Comparison of ENCODE assay signal across 31 cellular contexts in the genomic region with DNA sequence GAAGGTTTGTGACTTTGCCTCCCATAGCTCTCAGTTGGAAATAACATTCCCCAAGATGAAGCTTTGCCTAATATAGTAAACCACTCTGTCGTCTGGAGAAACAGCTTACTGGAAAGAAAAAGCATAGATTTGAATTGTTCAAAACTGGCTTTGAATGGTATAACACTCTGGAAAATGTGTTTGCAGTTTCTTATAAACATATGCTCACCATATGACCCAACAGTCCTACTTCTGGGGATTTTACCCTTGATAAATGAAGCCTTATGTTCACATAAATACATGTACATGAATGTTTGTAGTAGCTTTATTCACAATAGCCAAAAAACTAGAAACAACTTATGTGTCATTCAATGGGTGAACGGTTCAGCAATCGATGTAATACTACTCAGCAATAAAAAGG. TPM values are rescaled to one million over a fixed set of nuclear protein-coding genes. Genes with fewer than 3 reads are reported as not detected.
"Had no signal": no experiment of that assay in that cellular context is flagged by ENCODE, and none has a peak within 500 bp of the region (broad histone marks: within the 10 kb centered on the region; RNA-seq: fewer than 3 reads in every experiment).

No MANE protein-coding gene starts in this region.

- H3K4me3 ChIP-seq: cardiac muscle cell, K562, PC-9 had no signal

- H2AFZ ChIP-seq: PC-9 had no signal

- H3K27ac ChIP-seq: cardiac muscle cell, PC-9, VCaP had no signal

- H3K4me2 ChIP-seq: PC-9 had no signal

- ATAC-seq: K562 had no signal

- H3K36me3 ChIP-seq: cardiac muscle cell had no signal

- FAIRE-seq: K562 had no signal

- DNase-seq: activated B cell treated with CpG ODN at 0.5 μM for 24 hours; activated CD4-positive, alpha-beta memory T cell treated with anti-CD3 and anti-CD28 coated beads for 36 hours; activated CD4-positive, alpha-beta T cell treated with anti-CD3 and anti-CD28 coated beads for 4 hours; activated CD4-positive, alpha-beta T cell treated with anti-CD3 and anti-CD28 coated beads, Interleukin-2, amount 50 U/mL, for 1 hour; activated CD4-positive, CD25-positive, alpha-beta regulatory T cell treated with anti-CD3 and anti-CD28 coated beads, Interleukin-2, amount 50 U/mL, for 72 hours; activated CD8-positive, alpha-beta memory T cell treated with anti-CD3 and anti-CD28 coated beads, Interleukin-2, amount 50 U/mL, for 4 hours; activated effector memory CD4-positive, alpha-beta T cell treated with Interleukin-2 at 50 U/mL for 16 hours; activated naive CD4-positive, alpha-beta T cell; activated naive CD4-positive, alpha-beta T cell treated with anti-CD3 and anti-CD28 coated beads, Interleukin-2, amount 50 U/mL, for 16 hours; activated naive CD8-positive, alpha-beta T cell treated with anti-CD3 and anti-CD28 coated beads for 36 hours; activated T-cell treated with anti-CD3 and anti-CD28 coated beads, Interleukin-2, amount 50 U/mL, for 48 hours; amniotic stem cell; aorta; NCI-H1105; NCI-H1417 treated with DMSO at 0.1 percent for 48 hours; NCI-H1930; NCI-H2081 treated with DMSO at 0.1 percent for 48 hours; NCI-H345; NCI-H510A; NCI-H748 treated with DMSO at 0.1 percent for 48 hours; PC-9; Right ventricle myocardium superior; SW 1271; T-helper 1 cell; T-helper 2 cell; T-helper 9 cell had no signal

- H3K27me3 ChIP-seq: cardiac muscle cell had no signal

RNA-seq across cellular contexts. Expression of a gene that starts 10.2 kb away (rescaled TPM):
- total RNA-seq: activated B cell treated with CpG ODN at 0.5 μM for 24 hours; activated CD4-positive, alpha-beta memory T cell treated with anti-CD3 and anti-CD28 coated beads for 36 hours; activated naive CD8-positive, alpha-beta T cell treated with anti-CD3 and anti-CD28 coated beads for 36 hours; K562; M059J; OCI-LY7 had no signal

RNA-seq across cellular contexts. Expression of a gene that starts 58.5 kb away (rescaled TPM):
- total RNA-seq: activated B cell treated with CpG ODN at 0.5 μM for 24 hours; activated CD4-positive, alpha-beta memory T cell treated with anti-CD3 and anti-CD28 coated beads for 36 hours; activated naive CD8-positive, alpha-beta T cell treated with anti-CD3 and anti-CD28 coated beads for 36 hours; aorta; K562; M059J; OCI-LY7; PC-9 had no signal
